10 cellular contexts compared by ENCODE assay signal in genomic region chr16:70740919-70741778, GRCh38. TPM values are rescaled to one million over a fixed set of nuclear protein-coding genes. Genes with fewer than 3 reads are reported as not detected.
A peak's percentile ranks its signal among the peaks of the same experiment; 100 is the strongest.
DNase-seq lines count a peak whose midpoint lies in the region; ATAC-seq, FAIRE-seq and TF ChIP-seq lines count a peak whose summit lies in the region.
"Had no signal": no experiment of that assay in that cellular context is flagged by ENCODE, and none has a peak within 500 bp of the region (broad histone marks: within the 10 kb centered on the region; RNA-seq: fewer than 3 reads in every experiment).

No MANE protein-coding gene starts in this region.

- H3K27me3 ChIP-seq in right cardiac atrium (ENCODE audit: control insufficient read depth, insufficient read depth) (no peaks in the 10 kb centered on the region), HepG2 (ENCODE audit: control insufficient read depth in 1 of 2, insufficient read depth in 2 of 2, low read length in 2 of 2) (no peaks in the 10 kb centered on the region), uterus (no peaks in the 10 kb centered on the region)
- H3K27me3 ChIP-seq: cardiac muscle cell, SJSA1 had no signal

- BruUV-seq in HepG2 (replicated peaks; lab: Mats Ljungman, UMichigan), result no TSS peak

- 80% methylated on average over 20 of the region's 20 CpGs for WGBS in right cardiac atrium
- WGBS in HepG2 (ENCODE audit: low lambda C conversion rate), result 96% methylated on average over 19 of the region's 20 CpGs

- H3K36me3 ChIP-seq in HepG2 (replicated peaks in 1 of 2; ENCODE audit: control insufficient read depth in 1 of 2, insufficient read depth in 2 of 2, low read length in 2 of 2) (peaks cover 18 to 37% of the 10 kb centered on the region in 2 experiments), uterus (no peaks in the 10 kb centered on the region)
- H3K36me3 ChIP-seq: cardiac muscle cell had no signal

- POLR2A ChIA-PET in HepG2 (lab: Yijun Ruan, JAX), result interaction anchor here (0.6 to 13.4 kb wide), 3 partner anchors 15 to 59 kb away, joined by 3 to 357 read pairs (median 4); no protein-coding TSS in a partner anchor

- H3K9me3 ChIP-seq in right cardiac atrium (ENCODE audit: control insufficient read depth, low read length) (no peaks in the 10 kb centered on the region), HepG2 (ENCODE audit: low read length) (no peaks in the 10 kb centered on the region), uterus (no peaks in the 10 kb centered on the region)
- H3K9me3 ChIP-seq: SJSA1 had no signal

- no peaks in the 10 kb centered on the region for H3K9me3 Mint-ChIP-seq in activated naive CD8-positive, alpha-beta T cell (ENCODE audit: low read depth)

- CTCF ChIA-PET in HepG2 (lab: Yijun Ruan, JAX; ENCODE audit: low intra/inter-chr PET ratio, low total read pairs), result no interaction called here

- TF ChIP-seq EP300 in HepG2 (IDR thresholded peaks at IDR 0.05; ENCODE audit: low read depth in 2 of 2, low read length in 2 of 2) (no peak), HepG2 (CRISPR knock-in tag; IDR thresholded peaks at IDR 0.05; ENCODE audit: borderline replicate concordance) (no peak)

- H3K4me1 ChIP-seq in right cardiac atrium (ENCODE audit: control insufficient read depth, insufficient read depth, low read length), result peaks cover 12% of the 10 kb centered on the region
- H3K4me1 ChIP-seq in HepG2 (ENCODE audit: insufficient read depth, low read length), result peaks cover 64% of the 10 kb centered on the region
- H3K4me1 ChIP-seq in uterus, result peaks cover 13 to 36% of the 10 kb centered on the region in 2 donors

- H2AFZ ChIP-seq in HepG2 (ENCODE audit: low read length), result no peak overlapping the region

- no peak for TF ChIP-seq RAD21 in HepG2 (CRISPR knock-in tag; IDR thresholded peaks at IDR 0.05)

- H4K20me1 ChIP-seq in HepG2 (ENCODE audit: insufficient read depth, low read length), result no peaks in the 10 kb centered on the region

- ATAC-seq in right cardiac atrium, result no peak
- ATAC-seq in left ventricle myocardium superior, result no peak
- no peak for ATAC-seq in HepG2

- TF ChIP-seq CTCF in HepG2 (CRISPR knock-in tag; IDR thresholded peaks at IDR 0.05) (no peak), uterus (IDR thresholded peaks at IDR 0.05) (no peak)

- H3K4me3 Mint-ChIP-seq in activated naive CD8-positive, alpha-beta T cell, result peak overlapping the region; percentile 27

- H3K9ac ChIP-seq in HepG2 (ENCODE audit: insufficient read depth, low read depth, low read length), result no peak overlapping the region

- H3K36me3 Mint-ChIP-seq in activated naive CD8-positive, alpha-beta T cell, result peaks cover 15% of the 10 kb centered on the region

- H3K27me3 Mint-ChIP-seq in activated naive CD8-positive, alpha-beta T cell, result no peaks in the 10 kb centered on the region

- H3K79me2 ChIP-seq in HepG2 (ENCODE audit: insufficient read depth, low read length), result no peaks in the 10 kb centered on the region

- H3K27ac Mint-ChIP-seq in activated naive CD8-positive, alpha-beta T cell, result peak overlapping the region; percentile 100

- H3K27ac ChIP-seq in right cardiac atrium (ENCODE audit: low read length) (no peak overlapping the region), HepG2 (ENCODE audit: extremely low read length, insufficient read depth, low read length) (peak overlapping the region; percentile 8), uterus (peak overlapping the region; percentile 74 to 77)
- H3K27ac ChIP-seq: cardiac muscle cell, SJSA1 had no signal

- H3K4me3 ChIP-seq in right cardiac atrium (ENCODE audit: low read length) (no peak overlapping the region), HepG2 (replicated peaks in 1 of 3; ENCODE audit: insufficient read depth in 1 of 3, low read depth in 2 of 3, low read length in 3 of 3) (no peak overlapping the region), uterus (no peak overlapping the region)
- H3K4me3 ChIP-seq: cardiac muscle cell, SJSA1 had no signal

- TF ChIP-seq POLR2A in HepG2 (IDR thresholded peaks at IDR 0.05; ENCODE audit: insufficient read depth in 1 of 2, low read depth in 2 of 2, low read length in 2 of 2), result no peak
- no peak for TF ChIP-seq POLR2A in uterus (IDR thresholded peaks at IDR 0.05)

- in situ Hi-C loops in HepG2 (cut with HindIII; ENCODE audit: extremely low pct_ligation_motif_present, low pct_unique_long_range_greater_than_20kb), result no loop called here

- FAIRE-seq in HepG2 (lab: Jason Lieb, UNC), result no peak

- intact Hi-C loops in right cardiac atrium (cut with DNase I), result no loop called here
- intact Hi-C loops in left ventricle myocardium superior (cut with micrococcal nuclease), result no loop called here
- intact Hi-C loops in HepG2 (cut with micrococcal nuclease; ENCODE audit: unreplicated experiment), result no loop called here
- intact Hi-C loops in uterus (cut with DNase I; ENCODE audit: low total_unique reads), result loop anchor here (5.0 kb wide), 1 partner anchor 49 kb away; no protein-coding TSS in a partner anchor

- DNase-seq in right cardiac atrium (peak in 2 of 3 donors; percentile 41 to 43), left ventricle myocardium superior (no peak), HepG2 (ENCODE audit: low spot score) (no peak), uterus (peak in 1 of 2 donors; percentile 70), SHP77 (lab: John Stamatoyannopoulos, UW) (no peak), C1 segment of cervical spinal cord (lab: John Stamatoyannopoulos, UW) (no peak)
- DNase-seq in NK-92 treated with Interleukin-12 subunit alpha and Interleukin-12 subunit beta, amount 100 ng/mL, for 24 hours (lab: John Stamatoyannopoulos, UW), result no peak

- no peak overlapping the region for H3K4me2 ChIP-seq in HepG2 (ENCODE audit: low read depth, low read length)

- H3K4me1 Mint-ChIP-seq in activated naive CD8-positive, alpha-beta T cell (ENCODE audit: low read depth), result peaks cover 64% of the 10 kb centered on the region

TF ChIP-seq in HepG2, 621 proteins besides CTCF, POLR2A, EP300 and RAD21 (continues in another document):
- no peak for TF ChIP-seq CHD4 (IDR thresholded peaks at IDR 0.05; ENCODE audit: borderline replicate concordance, low read length)

RNA-seq across cellular contexts. Expression of gene MTSS2, which starts 55.3 kb away (rescaled TPM):
- total RNA-seq in right cardiac atrium (10 to 100 TPM; 60.4 to 71.2 (median 67.7) TPM), left ventricle myocardium superior (101 TPM), HepG2 (2016; rRNA removed; fragmentation: Illumina TruSeq; extraction: Trizol) (84.6 and 132 TPM in 2 replicates), uterus (100 to 1,000 TPM in 1 of 4 donors, 10 to 100 TPM in 3; 11.2 to 142 (median 18.2) TPM)
- polyA plus RNA-seq in right cardiac atrium (47.5 TPM), HepG2 (2011; rRNA removed) (242 and 284 TPM in 2 replicates)
- 43.5 and 50.3 TPM in 2 replicates for total RNA-seq in HepG2 (2016; cell fraction: cytosol; rRNA removed; fragmentation: Illumina TruSeq; extraction: Trizol; ENCODE audit: low read depth)
- total RNA-seq in HepG2 (2016; cell fraction: insoluble cytoplasmic fraction; rRNA removed; fragmentation: Illumina TruSeq; extraction: Trizol), result 77.0 and 127 TPM in 2 replicates
- 144 and 145 TPM in 2 replicates for total RNA-seq in HepG2 (2016; cell fraction: membrane; rRNA removed; fragmentation: Illumina TruSeq; extraction: Trizol)
- total RNA-seq in HepG2 (2016; cell fraction: nucleus; rRNA removed; fragmentation: Illumina TruSeq; extraction: Trizol), result 105 and 134 TPM in 2 replicates
- polyA plus RNA-seq in HepG2 (2011; cell fraction: cytosol; rRNA removed), result 101 and 160 TPM in 2 replicates
- 555 and 802 TPM in 2 replicates for polyA plus RNA-seq in HepG2 (2011; cell fraction: nucleus; rRNA removed)
- 157 and 253 TPM in 2 replicates for polyA plus RNA-seq in HepG2 (2012)
- polyA plus RNA-seq in HepG2 (2016; cell fraction: cytosol; fragmentation: Illumina TruSeq; extraction: Trizol; ENCODE audit: low read depth), result 47.6 and 47.9 TPM in 2 replicates
- polyA plus RNA-seq in HepG2 (2016; cell fraction: insoluble cytoplasmic fraction; fragmentation: Illumina TruSeq; extraction: Trizol; ENCODE audit: low read depth), result 136 and 193 TPM in 2 replicates
- 144 and 154 TPM in 2 replicates for polyA plus RNA-seq in HepG2 (2016; cell fraction: membrane; fragmentation: Illumina TruSeq; extraction: Trizol; ENCODE audit: low read depth)
- 467 and 522 TPM in 2 replicates for polyA plus RNA-seq in HepG2 (2016; cell fraction: nucleus; fragmentation: Illumina TruSeq; extraction: Trizol; ENCODE audit: insufficient read depth, low read depth)
- polyA minus RNA-seq in HepG2 (2011; rRNA and poly(A)+ RNA removed; ENCODE audit: low replicate concordance), result 24.5 and 186 TPM in 2 replicates
- 155 and 166 TPM in 2 replicates for polyA minus RNA-seq in HepG2 (2011; cell fraction: cytosol; rRNA and poly(A)+ RNA removed)
- polyA minus RNA-seq in HepG2 (2011; cell fraction: nucleus; rRNA and poly(A)+ RNA removed), result 97.5 and 127 TPM in 2 replicates

RNA-seq across cellular contexts. Expression of gene VAC14, which starts 59.8 kb away (rescaled TPM):
- total RNA-seq in right cardiac atrium, result 10 to 100 TPM; 18.2 to 24.2 (median 23.0) TPM
- polyA plus RNA-seq in right cardiac atrium, result 27.4 TPM
- 20.4 TPM for total RNA-seq in left ventricle myocardium superior
- total RNA-seq in HepG2 (2016; rRNA removed; fragmentation: Illumina TruSeq; extraction: Trizol), result 24.4 and 24.6 TPM in 2 replicates
- total RNA-seq in HepG2 (2016; cell fraction: cytosol; rRNA removed; fragmentation: Illumina TruSeq; extraction: Trizol; ENCODE audit: low read depth), result 9.1 and 12.1 TPM in 2 replicates
- 18.1 and 23.9 TPM in 2 replicates for total RNA-seq in HepG2 (2016; cell fraction: insoluble cytoplasmic fraction; rRNA removed; fragmentation: Illumina TruSeq; extraction: Trizol)
- total RNA-seq in HepG2 (2016; cell fraction: membrane; rRNA removed; fragmentation: Illumina TruSeq; extraction: Trizol), result 17.4 and 24.9 TPM in 2 replicates
- 24.1 and 25.1 TPM in 2 replicates for total RNA-seq in HepG2 (2016; cell fraction: nucleus; rRNA removed; fragmentation: Illumina TruSeq; extraction: Trizol)
- 23.5 and 26.0 TPM in 2 replicates for polyA plus RNA-seq in HepG2 (2011; rRNA removed)
- 15.1 and 23.3 TPM in 2 replicates for polyA plus RNA-seq in HepG2 (2011; cell fraction: cytosol; rRNA removed)
- 49.6 and 50.7 TPM in 2 replicates for polyA plus RNA-seq in HepG2 (2011; cell fraction: nucleus; rRNA removed)
- 18.6 and 24.0 TPM in 2 replicates for polyA plus RNA-seq in HepG2 (2012)
- polyA plus RNA-seq in HepG2 (2016; cell fraction: cytosol; fragmentation: Illumina TruSeq; extraction: Trizol; ENCODE audit: low read depth), result 14.6 and 18.8 TPM in 2 replicates
- 29.6 and 36.9 TPM in 2 replicates for polyA plus RNA-seq in HepG2 (2016; cell fraction: insoluble cytoplasmic fraction; fragmentation: Illumina TruSeq; extraction: Trizol; ENCODE audit: low read depth)
- polyA plus RNA-seq in HepG2 (2016; cell fraction: membrane; fragmentation: Illumina TruSeq; extraction: Trizol; ENCODE audit: low read depth), result 28.0 and 35.3 TPM in 2 replicates
- polyA plus RNA-seq in HepG2 (2016; cell fraction: nucleus; fragmentation: Illumina TruSeq; extraction: Trizol; ENCODE audit: insufficient read depth, low read depth), result 41.2 and 46.7 TPM in 2 replicates
- 58.3 and 79.6 TPM in 2 replicates for polyA minus RNA-seq in HepG2 (2011; rRNA and poly(A)+ RNA removed; ENCODE audit: low replicate concordance)
- 22.8 and 23.7 TPM in 2 replicates for polyA minus RNA-seq in HepG2 (2011; cell fraction: cytosol; rRNA and poly(A)+ RNA removed)
- polyA minus RNA-seq in HepG2 (2011; cell fraction: nucleus; rRNA and poly(A)+ RNA removed), result 33.0 and 34.8 TPM in 2 replicates
- 10 to 100 TPM in 3 of 4 donors, 1 to 10 TPM in 1; 4.7 to 30.6 (median 17.4) TPM for total RNA-seq in uterus

Comparison
In these comparisons a context has a peak if more than half of its experiments do, and no peak if none do; other contexts are left out.
1. DNase-seq: peak in right cardiac atrium (2 of 3); none in left ventricle myocardium superior (single experiment), HepG2 (single experiment), SHP77 (0 of 2), NK-92 treated with Interleukin-12 subunit alpha and Interleukin-12 subunit beta, amount 100 ng/mL, for 24 hours (single experiment) and C1 segment of cervical spinal cord (0 of 14).